ENCODE assay signal across 14 cellular contexts in the genomic region with DNA sequence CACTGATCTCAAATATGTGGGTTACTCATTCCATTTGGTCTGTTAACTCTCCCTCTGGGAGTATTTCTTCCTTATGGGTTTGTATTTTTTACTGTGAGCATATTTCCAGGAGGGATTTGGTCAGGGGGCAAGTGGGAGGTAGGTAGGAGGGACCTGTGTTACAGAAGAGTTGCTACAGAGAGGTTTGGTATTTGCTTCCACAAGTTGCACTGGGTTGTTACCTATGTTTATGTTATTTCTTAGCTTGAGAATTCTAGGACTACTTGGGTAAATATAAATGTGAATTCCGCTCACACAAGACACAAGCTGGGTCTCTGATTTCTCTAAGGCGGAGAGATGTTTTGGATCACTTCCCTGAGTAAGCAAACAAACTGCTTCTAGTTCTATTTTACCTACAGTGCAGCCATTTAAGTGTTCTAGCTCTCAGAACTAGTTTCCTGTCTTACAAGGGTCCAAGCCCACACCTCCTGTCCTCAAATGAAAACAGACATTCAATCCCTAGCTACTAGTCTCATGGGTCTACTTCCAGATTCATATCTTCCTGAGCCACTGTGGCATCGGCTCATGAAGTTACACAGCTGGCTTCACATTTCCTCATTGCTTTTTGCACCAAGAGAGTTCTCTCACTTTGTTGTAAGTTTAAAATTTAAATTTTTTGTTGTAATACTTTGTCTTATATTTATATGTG.
"Had no signal": no experiment of that assay in that cellular context is flagged by ENCODE, and none has a peak within 500 bp of the region (broad histone marks: within the 10 kb centered on the region; RNA-seq: fewer than 3 reads in every experiment).

No MANE protein-coding gene starts in this region.

- DNase-seq: activated B cell treated with CpG ODN at 0.5 μM for 24 hours; activated CD4-positive, alpha-beta T cell treated with anti-CD3 and anti-CD28 coated beads, Interleukin-2, amount 50 U/mL, for 1 hour; activated T-cell treated with anti-CD3 and anti-CD28 coated beads, Interleukin-2, amount 50 U/mL, for 1 hour; caudate nucleus; cortex of kidney; effector CD8-positive, alpha-beta T cell; lower lobe of right lung; midbrain; right lobe of liver; spleen; stimulated activated CD4-positive, alpha-beta T cell treated with anti-CD3 and anti-CD28 coated beads, Interleukin-1b, Interleukin-23, amount 100 ng/mL, for 48 hours; stimulated activated naive B cell treated with anti-CD40 and anti-IgM and Interleukin-4, amounts not matched to agents 10 μg/mL and 1 μg/mL and 100 μg/mL, for 72 hours had no signal

- ATAC-seq: stimulated activated naive B cell treated with anti-CD40 and anti-IgM and Interleukin-4, amounts not matched to agents 10 μg/mL and 1 μg/mL and 100 μg/mL, for 72 hours had no signal

- H3K4me3 ChIP-seq: lower lobe of right lung, right lobe of liver, spleen, tibial nerve, vagina had no signal
